ENCODE assay signal across 26 cellular contexts in the genomic region with DNA sequence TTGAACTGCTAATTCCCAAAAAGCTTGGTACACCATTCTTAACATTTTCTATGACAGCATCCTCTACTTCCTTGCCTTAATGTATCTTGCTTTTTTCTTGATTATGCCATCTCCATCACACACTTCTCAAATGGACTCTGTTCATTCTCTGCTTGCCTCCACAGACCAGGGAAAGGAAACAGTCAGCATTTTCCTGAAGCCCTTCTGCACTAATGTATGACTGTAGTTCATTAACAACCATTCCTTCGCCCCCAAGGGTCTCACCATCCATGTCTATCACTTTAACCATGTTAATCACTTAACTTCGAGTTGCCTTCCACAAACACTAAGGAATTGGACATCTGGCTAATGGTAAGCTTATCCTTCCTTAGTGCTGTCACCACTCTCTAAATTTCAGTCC.
"Had no signal": no experiment of that assay in that cellular context is flagged by ENCODE, and none has a peak within 500 bp of the region (broad histone marks: within the 10 kb centered on the region; RNA-seq: fewer than 3 reads in every experiment).

No MANE protein-coding gene starts in this region.

- H3K9me3 Mint-ChIP-seq: activated B cell treated with CpG ODN at 0.5 μM for 24 hours; activated CD8-positive, alpha-beta T cell treated with anti-CD3 and anti-CD28 coated beads for 36 hours; activated T-cell treated with anti-CD3 and anti-CD28 coated beads, Interleukin-2, amount 50 U/mL, for 4 hours; activated T-helper 17 cell treated with anti-CD3 and anti-CD28 coated beads, Interleukin-2, amount 50 U/mL, for 72 hours; dendritic cell treated with granulocyte-macrophage colony-stimulating factor and Interleukin-4, amounts not matched to agents 40 ng/mL and 50 ng/mL, for 4 days; endodermal cell; naive thymus-derived CD8-positive, alpha-beta T cell; neural crest cell; T-cell had no signal

- H3K27me3 ChIP-seq: esophagus squamous epithelium, right atrium auricular region, stomach, suprapubic skin, tibial nerve had no signal

- H3K27ac ChIP-seq: parathyroid adenoma, suprapubic skin had no signal

- H3K36me3 Mint-ChIP-seq: naive thymus-derived CD8-positive, alpha-beta T cell; T-cell had no signal

- H3K79me2 ChIP-seq: parathyroid adenoma had no signal

- H2AFZ ChIP-seq: parathyroid adenoma had no signal

- H3K27me3 Mint-ChIP-seq: activated B cell treated with CpG ODN at 0.5 μM for 24 hours; dendritic cell treated with granulocyte-macrophage colony-stimulating factor and Interleukin-4, amounts not matched to agents 40 ng/mL and 50 ng/mL, for 4 days; stimulated activated naive B cell treated with anti-CD40 and anti-IgM and Interleukin-4, amounts not matched to agents 10 μg/mL and 1 μg/mL and 100 μg/mL, for 72 hours; T-cell had no signal

- H3K4me1 Mint-ChIP-seq: activated T-helper 17 cell treated with anti-CD3 and anti-CD28 coated beads, Interleukin-2, amount 50 U/mL, for 72 hours; neural crest cell; T-cell had no signal

- H3K4me3 ChIP-seq: esophagus squamous epithelium, right atrium auricular region, stomach, suprapubic skin, tibial nerve had no signal

- H3K36me3 ChIP-seq: esophagus squamous epithelium, right atrium auricular region, stomach, suprapubic skin, tibial nerve had no signal

- H3K9me3 ChIP-seq: esophagus squamous epithelium, right atrium auricular region, stomach, suprapubic skin, tibial nerve had no signal

- H3K4me3 Mint-ChIP-seq: activated B cell treated with CpG ODN at 0.5 μM for 24 hours; activated CD8-positive, alpha-beta T cell treated with anti-CD3 and anti-CD28 coated beads for 36 hours; activated T-cell treated with anti-CD3 and anti-CD28 coated beads, Interleukin-2, amount 50 U/mL, for 4 hours; activated T-helper 17 cell treated with anti-CD3 and anti-CD28 coated beads, Interleukin-2, amount 50 U/mL, for 72 hours; dendritic cell treated with granulocyte-macrophage colony-stimulating factor and Interleukin-4, amounts not matched to agents 40 ng/mL and 50 ng/mL, for 4 days; endodermal cell; naive thymus-derived CD8-positive, alpha-beta T cell; neural crest cell; stimulated activated naive B cell treated with anti-CD40 and anti-IgM and Interleukin-4, amounts not matched to agents 10 μg/mL and 1 μg/mL and 100 μg/mL, for 72 hours; T-cell had no signal

- H3K27ac Mint-ChIP-seq: activated B cell treated with CpG ODN at 0.5 μM for 24 hours; activated CD8-positive, alpha-beta T cell treated with anti-CD3 and anti-CD28 coated beads for 36 hours; activated T-helper 17 cell treated with anti-CD3 and anti-CD28 coated beads, Interleukin-2, amount 50 U/mL, for 72 hours; dendritic cell treated with granulocyte-macrophage colony-stimulating factor and Interleukin-4, amounts not matched to agents 40 ng/mL and 50 ng/mL, for 4 days; endodermal cell; naive thymus-derived CD8-positive, alpha-beta T cell; T-cell had no signal

- H3K9ac ChIP-seq: parathyroid adenoma had no signal

- DNase-seq: activated B cell treated with CpG ODN at 0.5 μM for 24 hours; activated CD4-positive, alpha-beta T cell treated with anti-CD3 and anti-CD28 coated beads, Interleukin-2, amount 50 U/mL, for 1 hour; activated CD8-positive, alpha-beta T cell treated with anti-CD3 and anti-CD28 coated beads for 36 hours; activated gamma-delta T cell treated with Interleukin-2 at 50 U/mL for 16 hours; activated naive CD4-positive, alpha-beta T cell treated with anti-CD3 and anti-CD28 coated beads, Interleukin-2, amount 50 U/mL, for 16 hours; activated T-cell treated with anti-CD3 and anti-CD28 coated beads, Interleukin-2, amount 50 U/mL, for 4 hours; amniotic stem cell; central memory CD4-positive, alpha-beta T cell; endodermal cell; esophagus squamous epithelium; foreskin melanocyte; islet precursor cell; naive thymus-derived CD8-positive, alpha-beta T cell; nucleus accumbens; stimulated activated CD4-positive, alpha-beta T cell treated with anti-CD3 and anti-CD28 coated beads, Interleukin-15, amount 100 ng/mL, for 24 hours; stimulated activated CD4-positive, alpha-beta T cell treated with anti-CD3 and anti-CD28 coated beads, Interleukin-2, amount 100 ng/mL, for 24 hours; stimulated activated naive B cell treated with anti-CD40 and anti-IgM and Interleukin-4, amounts not matched to agents 10 μg/mL and 1 μg/mL and 100 μg/mL, for 72 hours; stomach; T-cell had no signal

- ATAC-seq: activated CD8-positive, alpha-beta T cell treated with anti-CD3 and anti-CD28 coated beads for 36 hours; activated T-cell treated with anti-CD3 and anti-CD28 coated beads, Interleukin-2, amount 50 U/mL, for 4 hours; activated T-helper 17 cell treated with anti-CD3 and anti-CD28 coated beads, Interleukin-2, amount 50 U/mL, for 72 hours; naive thymus-derived CD8-positive, alpha-beta T cell; stimulated activated naive B cell treated with anti-CD40 and anti-IgM and Interleukin-4, amounts not matched to agents 10 μg/mL and 1 μg/mL and 100 μg/mL, for 72 hours; T-cell had no signal
